In genomic region chr2:164761201-164761600, GRCh38 we compare ENCODE assay signal across 8 cellular contexts.
A peak's percentile ranks its signal among the peaks of the same experiment; 100 is the strongest.
DNase-seq lines count a peak whose midpoint lies in the region; ATAC-seq and TF ChIP-seq lines count a peak whose summit lies in the region.
"Not testable (repeated sequence)": the region's sequence is repeated elsewhere in the genome, so short reads cannot be mapped to it uniquely, and the experiment has no call there.

No MANE protein-coding gene starts in this region.

- ATAC-seq in GM19324 (IDR thresholded peaks at IDR 0.05; ENCODE audit: low FRiP score, unreplicated experiment): peak; percentile 100
- peak; percentile 98 for ATAC-seq in GM21619 (IDR thresholded peaks at IDR 0.05; ENCODE audit: unreplicated experiment)
- ATAC-seq in HG02973 (IDR thresholded peaks at IDR 0.05; ENCODE audit: unreplicated experiment): peak; percentile 99
- ATAC-seq in HG03457 (IDR thresholded peaks at IDR 0.05; ENCODE audit: unreplicated experiment): peak; percentile 100
- ATAC-seq in T-helper 17 cell: peak; percentile 58
- ATAC-seq in effector memory CD8-positive, alpha-beta T cell (replicated peaks): peak; percentile 41

- in situ Hi-C loops in GM13977 (cut with MboI; ENCODE audit: low pct_unique_long_range_greater_than_20kb, low sequenced_read_pairs, unreplicated experiment): not testable (repeated sequence)

- H3K4me1 Mint-ChIP-seq in T-helper 17 cell; effector memory CD8-positive, alpha-beta T cell (ENCODE audit: low read depth in 2 of 2): not testable (repeated sequence)
- peaks cover 19% of the 10 kb centered on the region for H3K4me1 Mint-ChIP-seq in stimulated activated naive CD8-positive, alpha-beta T cell treated with anti-CD3 and anti-CD28 coated beads, Interleukin-15, Interleukin-2, amounts not matched to agents 100 ng/mL and 50 ng/mL, for 24 hours (ENCODE audit: low read depth)

- not testable (repeated sequence) for H3K9me3 Mint-ChIP-seq in effector memory CD8-positive, alpha-beta T cell; stimulated activated naive CD8-positive, alpha-beta T cell treated with anti-CD3 and anti-CD28 coated beads, Interleukin-15, Interleukin-2, amounts not matched to agents 100 ng/mL and 50 ng/mL, for 24 hours

- not testable (repeated sequence) for TF ChIP-seq CTCF in GM13977 (IDR thresholded peaks at IDR 0.05; ENCODE audit: extremely low read depth, insufficient read depth, missing control alignments)

- peak; percentile 20 for DNase-seq in GM13977 (ENCODE audit: low spot score)
- DNase-seq in T-helper 17 cell; effector memory CD8-positive, alpha-beta T cell: not testable (repeated sequence)

- not testable (repeated sequence) for H3K9me3 ChIP-seq in T-helper 17 cell (ENCODE audit: control insufficient read depth, low read length, poor library complexity, severe bottlenecking)

- H3K36me3 Mint-ChIP-seq in T-helper 17 cell (ENCODE audit: low read depth); effector memory CD8-positive, alpha-beta T cell (ENCODE audit: insufficient read depth); stimulated activated naive CD8-positive, alpha-beta T cell treated with anti-CD3 and anti-CD28 coated beads, Interleukin-15, Interleukin-2, amounts not matched to agents 100 ng/mL and 50 ng/mL, for 24 hours (ENCODE audit: low read depth): not testable (repeated sequence)

- not testable (repeated sequence) for H3K4me3 Mint-ChIP-seq in T-helper 17 cell; effector memory CD8-positive, alpha-beta T cell
- H3K4me3 Mint-ChIP-seq in stimulated activated naive CD8-positive, alpha-beta T cell treated with anti-CD3 and anti-CD28 coated beads, Interleukin-15, Interleukin-2, amounts not matched to agents 100 ng/mL and 50 ng/mL, for 24 hours: peak overlapping the region; percentile 16

- not testable (repeated sequence) for H3K27me3 Mint-ChIP-seq in T-helper 17 cell; effector memory CD8-positive, alpha-beta T cell; stimulated activated naive CD8-positive, alpha-beta T cell treated with anti-CD3 and anti-CD28 coated beads, Interleukin-15, Interleukin-2, amounts not matched to agents 100 ng/mL and 50 ng/mL, for 24 hours

- H3K27ac Mint-ChIP-seq in T-helper 17 cell; effector memory CD8-positive, alpha-beta T cell; stimulated activated naive CD8-positive, alpha-beta T cell treated with anti-CD3 and anti-CD28 coated beads, Interleukin-15, Interleukin-2, amounts not matched to agents 100 ng/mL and 50 ng/mL, for 24 hours: not testable (repeated sequence)

Comparison
In these comparisons a context has a peak if more than half of its experiments do, and no peak if none do; other contexts are left out.
1. ATAC-seq: peak in every context shown above with its lines; median percentile 100 in GM19324; 100 in HG03457; 99 in HG02973; 98 in GM21619; 58 in T-helper 17 cell; 41 in effector memory CD8-positive, alpha-beta T cell.